Comparison of ENCODE assay signal across 27 cellular contexts in the genomic region with DNA sequence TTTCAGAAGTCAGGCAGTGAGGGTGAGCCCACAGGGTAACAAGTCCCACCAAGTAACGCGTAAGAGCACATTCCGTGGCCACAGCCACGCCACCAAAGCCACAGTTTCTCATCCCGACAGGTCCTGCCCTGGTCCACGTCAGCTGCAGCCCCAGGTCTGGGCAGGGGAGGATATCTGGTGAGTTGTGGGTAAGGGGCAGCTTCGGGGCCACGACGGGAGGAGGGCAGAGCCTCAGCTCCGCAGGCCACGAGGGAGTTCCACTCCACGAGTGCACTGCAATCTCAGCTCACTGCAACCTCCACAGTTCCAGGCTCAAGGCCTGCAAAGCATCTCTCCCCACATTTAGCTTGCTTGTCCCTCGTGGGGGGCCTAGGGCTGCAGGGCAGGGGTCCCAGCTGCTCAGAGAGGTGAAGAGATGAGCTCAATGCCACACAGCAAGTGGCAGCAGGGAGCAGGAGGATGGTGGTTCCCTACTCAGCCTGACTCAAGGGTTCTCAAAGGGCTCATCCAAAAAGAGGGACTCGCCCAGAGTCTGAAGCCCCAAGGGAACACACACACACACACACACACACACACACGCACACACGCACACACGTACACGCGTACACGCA. TPM values are rescaled to one million over a fixed set of nuclear protein-coding genes. Genes with fewer than 3 reads are reported as not detected.
"Had no signal": no experiment of that assay in that cellular context is flagged by ENCODE, and none has a peak within 500 bp of the region (broad histone marks: within the 10 kb centered on the region; RNA-seq: fewer than 3 reads in every experiment).

No MANE protein-coding gene starts in this region.

- H3K36me3 ChIP-seq: left lung, thoracic aorta, vagina had no signal

- H3K4me3 Mint-ChIP-seq: activated CD4-positive, alpha-beta T cell treated with anti-CD3 and anti-CD28 coated beads for 36 hours; activated naive CD4-positive, alpha-beta T cell treated with anti-CD3 and anti-CD28 coated beads for 36 hours; activated naive CD8-positive, alpha-beta T cell treated with anti-CD3 and anti-CD28 coated beads for 36 hours; activated T-cell treated with anti-CD3 and anti-CD28 coated beads, Interleukin-2, amount 50 U/mL, for 72 hours; central memory CD8-positive, alpha-beta T cell; dendritic cell treated with granulocyte-macrophage colony-stimulating factor and Interleukin-4, amounts not matched to agents 40 ng/mL and 50 ng/mL, for 4 days; stimulated activated effector memory CD8-positive, alpha-beta T cell treated with anti-CD3 and anti-CD28 coated beads, Interleukin-12 subunit alpha, Interleukin-12 subunit beta, amount 100 ng/mL, for 72 hours; stimulated activated naive CD8-positive, alpha-beta T cell treated with anti-CD3 and anti-CD28 coated beads, Interleukin-15, Interleukin-2, amounts not matched to agents 100 ng/mL and 50 ng/mL, for 24 hours; T-helper 2 cell treated with Interferon-gamma antibody and Interleukin-4, amounts not matched to agents 5 μg/mL and 100 μg/mL, for 36 hours; type B pancreatic cell had no signal

- H3K36me3 Mint-ChIP-seq: activated naive CD8-positive, alpha-beta T cell treated with anti-CD3 and anti-CD28 coated beads for 36 hours; stimulated activated effector memory CD8-positive, alpha-beta T cell treated with anti-CD3 and anti-CD28 coated beads, Interleukin-12 subunit alpha, Interleukin-12 subunit beta, amount 100 ng/mL, for 72 hours; type B pancreatic cell had no signal

- H3K9me3 Mint-ChIP-seq: activated naive CD4-positive, alpha-beta T cell treated with anti-CD3 and anti-CD28 coated beads for 36 hours; activated naive CD8-positive, alpha-beta T cell treated with anti-CD3 and anti-CD28 coated beads for 36 hours; activated T-cell treated with anti-CD3 and anti-CD28 coated beads, Interleukin-2, amount 50 U/mL, for 72 hours; central memory CD8-positive, alpha-beta T cell; dendritic cell treated with granulocyte-macrophage colony-stimulating factor and Interleukin-4, amounts not matched to agents 40 ng/mL and 50 ng/mL, for 4 days; stimulated activated effector memory CD8-positive, alpha-beta T cell treated with anti-CD3 and anti-CD28 coated beads, Interleukin-12 subunit alpha, Interleukin-12 subunit beta, amount 100 ng/mL, for 72 hours; stimulated activated naive CD8-positive, alpha-beta T cell treated with anti-CD3 and anti-CD28 coated beads, Interleukin-15, Interleukin-2, amounts not matched to agents 100 ng/mL and 50 ng/mL, for 24 hours; T-helper 2 cell treated with Interferon-gamma antibody and Interleukin-4, amounts not matched to agents 5 μg/mL and 100 μg/mL, for 36 hours; type B pancreatic cell had no signal

- ATAC-seq: activated CD4-positive, alpha-beta T cell treated with anti-CD3 and anti-CD28 coated beads for 36 hours; activated T-cell treated with anti-CD3 and anti-CD28 coated beads, Interleukin-2, amount 50 U/mL, for 72 hours; left lung; sciatic nerve; stimulated activated effector memory CD8-positive, alpha-beta T cell treated with anti-CD3 and anti-CD28 coated beads, Interleukin-12 subunit alpha, Interleukin-12 subunit beta, amount 100 ng/mL, for 72 hours had no signal

- H3K4me1 Mint-ChIP-seq: activated CD4-positive, alpha-beta T cell treated with anti-CD3 and anti-CD28 coated beads for 36 hours; activated naive CD8-positive, alpha-beta T cell treated with anti-CD3 and anti-CD28 coated beads for 36 hours; central memory CD8-positive, alpha-beta T cell had no signal

- H3K27ac ChIP-seq: epithelial cell of prostate, esophagus squamous epithelium, left lung, skin epidermis, thoracic aorta, vagina had no signal

- H3K27ac Mint-ChIP-seq: activated CD4-positive, alpha-beta T cell treated with anti-CD3 and anti-CD28 coated beads for 36 hours; activated naive CD4-positive, alpha-beta T cell treated with anti-CD3 and anti-CD28 coated beads for 36 hours; activated naive CD8-positive, alpha-beta T cell treated with anti-CD3 and anti-CD28 coated beads for 36 hours; activated T-cell treated with anti-CD3 and anti-CD28 coated beads, Interleukin-2, amount 50 U/mL, for 72 hours; dendritic cell treated with granulocyte-macrophage colony-stimulating factor and Interleukin-4, amounts not matched to agents 40 ng/mL and 50 ng/mL, for 4 days; stimulated activated effector memory CD8-positive, alpha-beta T cell treated with anti-CD3 and anti-CD28 coated beads, Interleukin-12 subunit alpha, Interleukin-12 subunit beta, amount 100 ng/mL, for 72 hours; stimulated activated naive CD8-positive, alpha-beta T cell treated with anti-CD3 and anti-CD28 coated beads, Interleukin-15, Interleukin-2, amounts not matched to agents 100 ng/mL and 50 ng/mL, for 24 hours; T-helper 2 cell treated with Interferon-gamma antibody and Interleukin-4, amounts not matched to agents 5 μg/mL and 100 μg/mL, for 36 hours; type B pancreatic cell had no signal

- H3K9me3 ChIP-seq: esophagus squamous epithelium, left lung, thoracic aorta, vagina had no signal

- H3K4me1 ChIP-seq: left lung, vagina had no signal

- DNase-seq: activated CD4-positive, alpha-beta T cell treated with anti-CD3 and anti-CD28 coated beads for 36 hours; activated CD4-positive, alpha-beta T cell treated with anti-CD3 and anti-CD28 coated beads, Interleukin-2, amount 50 U/mL, for 4 hours; activated CD4-positive, CD25-positive, alpha-beta regulatory T cell; activated naive CD4-positive, alpha-beta T cell treated with anti-CD3 and anti-CD28 coated beads for 36 hours; activated naive CD8-positive, alpha-beta T cell treated with anti-CD3 and anti-CD28 coated beads for 36 hours; activated T-cell treated with anti-CD3 and anti-CD28 coated beads for 4 hours; activated T-cell treated with anti-CD3 and anti-CD28 coated beads, Interleukin-2, amount 50 U/mL, for 72 hours; amniotic stem cell; effector CD4-positive, alpha-beta T cell; esophagus squamous epithelium; foreskin melanocyte; kidney glomerular epithelial cell; occipital lobe; stimulated activated CD4-positive, alpha-beta T cell treated with anti-CD3 and anti-CD28 coated beads, Interleukin-4, amount 100 ng/mL, for 24 hours; T-helper 1 cell had no signal

- H3K27me3 Mint-ChIP-seq: activated CD4-positive, alpha-beta T cell treated with anti-CD3 and anti-CD28 coated beads for 36 hours had no signal

- H3K4me3 ChIP-seq: esophagus squamous epithelium, left lung, skin epidermis, thoracic aorta, vagina had no signal

- H3K27me3 ChIP-seq: vagina had no signal

RNA-seq across cellular contexts. Expression of gene SNORC, which starts 12.5 kb away (rescaled TPM):
- total RNA-seq: vagina had no signal
